8 cellular contexts compared by ENCODE assay signal in the genomic region with DNA sequence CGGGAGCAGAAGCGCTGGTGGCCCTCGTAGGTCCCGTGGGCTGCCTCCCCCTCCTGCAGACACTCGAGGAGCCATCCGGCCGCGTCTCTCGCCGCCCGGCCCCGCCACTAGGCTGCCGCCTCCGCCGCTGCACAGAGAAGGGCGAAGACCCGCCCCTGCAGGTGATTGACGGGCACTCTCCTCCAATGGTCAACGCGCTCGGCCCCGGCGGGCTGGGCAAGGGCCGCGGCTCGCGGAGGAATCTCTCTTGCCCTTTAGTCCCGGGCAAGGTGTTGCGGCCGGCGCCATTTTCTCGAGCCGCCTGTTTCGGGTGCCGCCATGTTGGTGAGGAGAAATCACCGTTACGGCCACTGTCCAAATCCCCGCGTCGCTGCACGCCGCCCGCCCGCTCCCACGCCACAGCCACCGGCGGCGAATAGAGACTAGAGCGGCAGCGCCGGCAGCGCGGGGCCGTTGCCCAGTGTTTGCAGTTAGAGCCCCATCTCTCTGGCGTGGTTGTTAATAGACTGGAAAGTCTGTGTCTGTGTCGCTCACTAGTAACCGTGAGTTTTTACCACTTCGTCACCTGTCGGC.
DNase-seq lines count a peak whose midpoint lies in the region; ATAC-seq and TF ChIP-seq lines count a peak whose summit lies in the region.

A gene with protein sequence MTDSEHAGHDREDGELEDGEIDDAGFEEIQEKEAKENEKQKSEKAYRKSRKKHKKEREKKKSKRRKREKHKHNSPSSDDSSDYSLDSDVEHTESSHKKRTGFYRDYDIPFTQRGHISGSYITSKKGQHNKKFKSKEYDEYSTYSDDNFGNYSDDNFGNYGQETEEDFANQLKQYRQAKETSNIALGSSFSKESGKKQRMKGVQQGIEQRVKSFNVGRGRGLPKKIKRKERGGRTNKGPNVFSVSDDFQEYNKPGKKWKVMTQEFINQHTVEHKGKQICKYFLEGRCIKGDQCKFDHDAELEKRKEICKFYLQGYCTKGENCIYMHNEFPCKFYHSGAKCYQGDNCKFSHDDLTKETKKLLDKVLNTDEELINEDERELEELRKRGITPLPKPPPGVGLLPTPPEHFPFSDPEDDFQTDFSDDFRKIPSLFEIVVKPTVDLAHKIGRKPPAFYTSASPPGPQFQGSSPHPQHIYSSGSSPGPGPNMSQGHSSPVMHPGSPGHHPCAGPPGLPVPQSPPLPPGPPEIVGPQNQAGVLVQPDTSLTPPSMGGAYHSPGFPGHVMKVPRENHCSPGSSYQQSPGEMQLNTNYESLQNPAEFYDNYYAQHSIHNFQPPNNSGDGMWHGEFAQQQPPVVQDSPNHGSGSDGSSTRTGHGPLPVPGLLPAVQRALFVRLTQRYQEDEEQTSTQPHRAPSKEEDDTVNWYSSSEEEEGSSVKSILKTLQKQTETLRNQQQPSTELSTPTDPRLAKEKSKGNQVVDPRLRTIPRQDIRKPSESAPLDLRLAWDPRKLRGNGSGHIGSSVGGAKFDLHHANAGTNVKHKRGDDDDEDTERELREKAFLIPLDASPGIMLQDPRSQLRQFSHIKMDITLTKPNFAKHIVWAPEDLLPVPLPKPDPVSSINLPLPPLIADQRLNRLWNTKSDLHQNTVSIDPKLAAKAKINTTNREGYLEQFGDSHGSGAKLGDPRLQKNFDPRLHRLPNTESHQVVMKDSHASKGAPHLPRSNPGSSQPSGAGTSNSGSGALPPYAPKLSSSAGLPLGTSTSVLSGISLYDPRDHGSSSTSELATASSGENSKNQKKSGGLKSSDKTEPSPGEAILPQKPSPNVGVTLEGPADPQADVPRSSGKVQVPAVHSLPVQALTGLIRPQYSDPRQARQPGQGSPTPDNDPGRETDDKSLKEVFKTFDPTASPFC (plus strand): TSS at position 284 of the 573 bp plus-strand sequence. CDS start 398 bp downstream, outside the sequence.

- H3K27me3 Mint-ChIP-seq in nephron progenitor cell (ENCODE audit: low read depth, poor library complexity): no peaks in the 10 kb centered on the region
- no peaks in the 10 kb centered on the region for H3K27me3 Mint-ChIP-seq in stimulated activated naive CD8-positive, alpha-beta T cell treated with anti-CD3 and anti-CD28 coated beads, Interleukin-15, amount 100 ng/mL, for 72 hours

- H3K4me3 Mint-ChIP-seq in nephron progenitor cell: peak within 1 kb of the TSS; percentile 91
- H3K4me3 Mint-ChIP-seq in stimulated activated naive CD8-positive, alpha-beta T cell treated with anti-CD3 and anti-CD28 coated beads, Interleukin-15, amount 100 ng/mL, for 72 hours: peak within 1 kb of the TSS; percentile 92 to 94

- H3K4me3 ChIP-seq in LNCaP clone FGC (ENCODE audit: low read depth, low read length) (peak within 1 kb of the TSS; percentile 91), fibroblast of pulmonary artery (replicated peaks; ENCODE audit: low read depth, low read length) (peak within 1 kb of the TSS; percentile 88)

- TF ChIP-seq CTCF in LNCaP clone FGC (IDR thresholded peaks at IDR 0.05; ENCODE audit: control insufficient read depth, extremely low read depth, insufficient read depth) (peak; percentile 10; the same call in 1 of the 2 replicates), RWPE1 (conservative IDR thresholded peaks at IDR 0.05; ENCODE audit: low read depth) (no peak), fibroblast of pulmonary artery (IDR thresholded peaks at IDR 0.05; ENCODE audit: low read length, missing control alignments) (no peak), nephron progenitor cell (IDR thresholded peaks at IDR 0.05) (no peak)

- CTCF ChIA-PET in RWPE1 (lab: Yijun Ruan, JAX): no interaction called here

- peaks cover 39% of the 10 kb centered on the region for H3K4me1 Mint-ChIP-seq in nephron progenitor cell
- peaks cover under 1% of the 10 kb centered on the region for H3K4me1 Mint-ChIP-seq in stimulated activated naive CD8-positive, alpha-beta T cell treated with anti-CD3 and anti-CD28 coated beads, Interleukin-15, amount 100 ng/mL, for 72 hours

- H3K9me3 Mint-ChIP-seq in nephron progenitor cell: peaks cover 5% of the 10 kb centered on the region
- no peaks in the 10 kb centered on the region for H3K9me3 Mint-ChIP-seq in stimulated activated naive CD8-positive, alpha-beta T cell treated with anti-CD3 and anti-CD28 coated beads, Interleukin-15, amount 100 ng/mL, for 72 hours

- H3K27ac Mint-ChIP-seq in nephron progenitor cell: peak within 1 kb of the TSS; percentile 99
- peak within 1 kb of the TSS; percentile 99 to 100 for H3K27ac Mint-ChIP-seq in stimulated activated naive CD8-positive, alpha-beta T cell treated with anti-CD3 and anti-CD28 coated beads, Interleukin-15, amount 100 ng/mL, for 72 hours

- POLR2A ChIA-PET in RWPE1 (lab: Yijun Ruan, JAX; ENCODE audit: low non-redundant PET): no interaction called here

- H3K27ac ChIP-seq in RWPE1: peak within 1 kb of the TSS; percentile 98

- peaks cover 6% of the 10 kb centered on the region for H3K36me3 Mint-ChIP-seq in nephron progenitor cell (ENCODE audit: low read depth)

- ATAC-seq in stimulated activated naive CD8-positive, alpha-beta T cell treated with anti-CD3 and anti-CD28 coated beads, Interleukin-15, amount 100 ng/mL, for 72 hours: peak; percentile 98

- DNase-seq in EL (peak; percentile 96), GOT3 (lab: John Stamatoyannopoulos, UW) (peak; percentile 97), LNCaP clone FGC (ENCODE audit: low read depth) (peak; percentile 89), RWPE1 (ENCODE audit: low spot score) (peak; percentile 98), fibroblast of pulmonary artery (ENCODE audit: low read depth) (peak; percentile 99), nephron progenitor cell (peak; percentile 100)
- DNase-seq in activated effector memory CD4-positive, alpha-beta T cell treated with Interleukin-2 at 50 U/mL for 16 hours: peak; percentile 100
- peak; percentile 100 for DNase-seq in stimulated activated naive CD8-positive, alpha-beta T cell treated with anti-CD3 and anti-CD28 coated beads, Interleukin-15, amount 100 ng/mL, for 72 hours

Comparison
In these comparisons a context has a peak if more than half of its experiments do, and no peak if none do; other contexts are left out.
1. Peak in every context shown above with its lines: DNase-seq, ATAC-seq, H3K4me3 ChIP-seq and H3K27ac ChIP-seq.